Comparison of ENCODE assay signal across 33 cellular contexts in genomic region chr16:71188956-71189712, GRCh38. TPM values are rescaled to one million over a fixed set of nuclear protein-coding genes. Genes with fewer than 3 reads are reported as not detected.
"Had no signal": no experiment of that assay in that cellular context is flagged by ENCODE, and none has a peak within 500 bp of the region (broad histone marks: within the 10 kb centered on the region; RNA-seq: fewer than 3 reads in every experiment).

No MANE protein-coding gene starts in this region.

- H3K4me1 Mint-ChIP-seq: activated CD4-positive, alpha-beta memory T cell treated with anti-CD3 and anti-CD28 coated beads, Interleukin-2, amount 10 ng/mL, durations not matched to agents 7 days and 5 days; activated CD4-positive, alpha-beta T cell treated with anti-CD3 and anti-CD28 coated beads, Interleukin-2, amount 10 ng/mL, durations not matched to agents 7 days and 5 days; activated naive CD4-positive, alpha-beta T cell treated with anti-CD3 and anti-CD28 coated beads, Interleukin-2, amount 10 ng/mL, durations not matched to agents 7 days and 5 days; activated naive CD8-positive, alpha-beta T cell treated with anti-CD3 and anti-CD28 coated beads, Interleukin-2, amount 10 ng/mL, durations not matched to agents 7 days and 5 days; T-helper 17 cell had no signal

- H3K4me3 ChIP-seq: ascending aorta, breast epithelium, cardiac muscle cell, colonic mucosa, gastrocnemius medialis, heart left ventricle had no signal

- H3K27ac Mint-ChIP-seq: activated CD4-positive, alpha-beta memory T cell treated with anti-CD3 and anti-CD28 coated beads, Interleukin-2, amount 10 ng/mL, durations not matched to agents 7 days and 5 days; activated CD4-positive, alpha-beta T cell treated with anti-CD3 and anti-CD28 coated beads, Interleukin-2, amount 10 ng/mL, durations not matched to agents 7 days and 5 days; activated naive CD4-positive, alpha-beta T cell treated with anti-CD3 and anti-CD28 coated beads, Interleukin-2, amount 10 ng/mL, durations not matched to agents 7 days and 5 days; activated naive CD4-positive, alpha-beta T cell treated with anti-CD3 and anti-CD28 coated beads, Interleukin-2, amount 50 U/mL, for 72 hours; activated naive CD8-positive, alpha-beta T cell treated with anti-CD3 and anti-CD28 coated beads, Interleukin-2, amount 10 ng/mL, durations not matched to agents 7 days and 5 days; activated T-cell treated with anti-CD3 and anti-CD28 coated beads, Interleukin-2, amount 50 U/mL, for 24 hours; activated T-cell treated with anti-CD3 and anti-CD28 coated beads, Interleukin-2, amount 50 U/mL, for 72 hours; brain; T-helper 17 cell; T-helper 2 cell treated with Interferon-gamma antibody and Interleukin-4, amounts not matched to agents 5 μg/mL and 100 μg/mL, for 36 hours had no signal

- H3K36me3 ChIP-seq: ascending aorta, breast epithelium, cardiac muscle cell, colonic mucosa, gastrocnemius medialis, heart left ventricle had no signal

- H3K4me3 Mint-ChIP-seq: activated CD4-positive, alpha-beta memory T cell treated with anti-CD3 and anti-CD28 coated beads, Interleukin-2, amount 10 ng/mL, durations not matched to agents 7 days and 5 days; activated CD4-positive, alpha-beta T cell treated with anti-CD3 and anti-CD28 coated beads, Interleukin-2, amount 10 ng/mL, durations not matched to agents 7 days and 5 days; activated naive CD4-positive, alpha-beta T cell treated with anti-CD3 and anti-CD28 coated beads, Interleukin-2, amount 10 ng/mL, durations not matched to agents 7 days and 5 days; activated naive CD8-positive, alpha-beta T cell treated with anti-CD3 and anti-CD28 coated beads, Interleukin-2, amount 10 ng/mL, durations not matched to agents 7 days and 5 days; activated T-cell treated with anti-CD3 and anti-CD28 coated beads, Interleukin-2, amount 50 U/mL, for 24 hours; activated T-cell treated with anti-CD3 and anti-CD28 coated beads, Interleukin-2, amount 50 U/mL, for 72 hours; brain; T-helper 17 cell; T-helper 2 cell treated with Interferon-gamma antibody and Interleukin-4, amounts not matched to agents 5 μg/mL and 100 μg/mL, for 36 hours had no signal

- H3K4me1 ChIP-seq: ascending aorta, breast epithelium, colonic mucosa, gastrocnemius medialis, heart left ventricle had no signal

- DNase-seq: activated CD4-positive, alpha-beta memory T cell treated with anti-CD3 and anti-CD28 coated beads, Interleukin-2, amount 10 ng/mL, durations not matched to agents 7 days and 5 days; activated CD4-positive, alpha-beta T cell treated with anti-CD3 and anti-CD28 coated beads for 1 hour; activated CD4-positive, alpha-beta T cell treated with anti-CD3 and anti-CD28 coated beads for 4 hours; activated CD4-positive, alpha-beta T cell treated with anti-CD3 and anti-CD28 coated beads, Interleukin-2, amount 10 ng/mL, durations not matched to agents 7 days and 5 days; activated CD4-positive, alpha-beta T cell treated with anti-CD3 and anti-CD28 coated beads, Interleukin-2, amount 50 U/mL, for 4 hours; activated CD8-positive, alpha-beta memory T cell treated with anti-CD3 and anti-CD28 coated beads, Interleukin-2, amount 50 U/mL, for 48 hours; activated gamma-delta T cell; activated naive CD4-positive, alpha-beta T cell; activated naive CD4-positive, alpha-beta T cell treated with anti-CD3 and anti-CD28 coated beads, Interleukin-2, amount 10 ng/mL, durations not matched to agents 7 days and 5 days; activated naive CD8-positive, alpha-beta T cell treated with anti-CD3 and anti-CD28 coated beads, Interleukin-2, amount 10 ng/mL, durations not matched to agents 7 days and 5 days; activated T-cell treated with anti-CD3 and anti-CD28 coated beads for 4 hours; activated T-cell treated with anti-CD3 and anti-CD28 coated beads, Interleukin-2, amount 50 U/mL, for 24 hours; activated T-cell treated with anti-CD3 and anti-CD28 coated beads, Interleukin-2, amount 50 U/mL, for 72 hours; central memory CD4-positive, alpha-beta T cell; cerebellar nuclear complex; colonic mucosa; effector CD8-positive, alpha-beta T cell; foreskin fibroblast; gastrocnemius medialis; glutamatergic neuron; heart left ventricle; T-helper 17 cell; T1000 had no signal

- H3K27me3 Mint-ChIP-seq: activated naive CD4-positive, alpha-beta T cell treated with anti-CD3 and anti-CD28 coated beads, Interleukin-2, amount 10 ng/mL, durations not matched to agents 7 days and 5 days had no signal

- H3K9me3 ChIP-seq: ascending aorta, breast epithelium, colonic mucosa, gastrocnemius medialis, heart left ventricle had no signal

- FAIRE-seq: endometrium, endothelial cell of umbilical vein had no signal

- ATAC-seq: activated naive CD4-positive, alpha-beta T cell treated with anti-CD3 and anti-CD28 coated beads, Interleukin-2, amount 50 U/mL, for 72 hours; activated T-cell treated with anti-CD3 and anti-CD28 coated beads, Interleukin-2, amount 50 U/mL, for 72 hours; gastrocnemius medialis; heart left ventricle; T-helper 17 cell had no signal

- H3K27me3 ChIP-seq: ascending aorta, breast epithelium, cardiac muscle cell, colonic mucosa, gastrocnemius medialis had no signal

- H3K27ac ChIP-seq: ascending aorta, breast epithelium, cardiac muscle cell, colonic mucosa, epithelial cell of prostate, gastrocnemius medialis, heart left ventricle had no signal

- H3K9me3 Mint-ChIP-seq: activated CD4-positive, alpha-beta memory T cell treated with anti-CD3 and anti-CD28 coated beads, Interleukin-2, amount 10 ng/mL, durations not matched to agents 7 days and 5 days; activated CD4-positive, alpha-beta T cell treated with anti-CD3 and anti-CD28 coated beads, Interleukin-2, amount 10 ng/mL, durations not matched to agents 7 days and 5 days; activated naive CD4-positive, alpha-beta T cell treated with anti-CD3 and anti-CD28 coated beads, Interleukin-2, amount 10 ng/mL, durations not matched to agents 7 days and 5 days; activated naive CD4-positive, alpha-beta T cell treated with anti-CD3 and anti-CD28 coated beads, Interleukin-2, amount 50 U/mL, for 72 hours; activated naive CD8-positive, alpha-beta T cell treated with anti-CD3 and anti-CD28 coated beads, Interleukin-2, amount 10 ng/mL, durations not matched to agents 7 days and 5 days; activated T-cell treated with anti-CD3 and anti-CD28 coated beads, Interleukin-2, amount 50 U/mL, for 24 hours; activated T-cell treated with anti-CD3 and anti-CD28 coated beads, Interleukin-2, amount 50 U/mL, for 72 hours; T-helper 2 cell treated with Interferon-gamma antibody and Interleukin-4, amounts not matched to agents 5 μg/mL and 100 μg/mL, for 36 hours had no signal

- H3K36me3 Mint-ChIP-seq: activated naive CD4-positive, alpha-beta T cell treated with anti-CD3 and anti-CD28 coated beads, Interleukin-2, amount 10 ng/mL, durations not matched to agents 7 days and 5 days; activated naive CD4-positive, alpha-beta T cell treated with anti-CD3 and anti-CD28 coated beads, Interleukin-2, amount 50 U/mL, for 72 hours; activated naive CD8-positive, alpha-beta T cell treated with anti-CD3 and anti-CD28 coated beads, Interleukin-2, amount 10 ng/mL, durations not matched to agents 7 days and 5 days had no signal

RNA-seq across cellular contexts. Expression of gene HYDIN, which starts 41.4 kb away (rescaled TPM):
- total RNA-seq: activated CD4-positive, alpha-beta memory T cell treated with anti-CD3 and anti-CD28 coated beads, Interleukin-2, amount 10 ng/mL, durations not matched to agents 7 days and 5 days; activated CD4-positive, alpha-beta T cell treated with anti-CD3 and anti-CD28 coated beads, Interleukin-2, amount 10 ng/mL, durations not matched to agents 7 days and 5 days; activated naive CD8-positive, alpha-beta T cell treated with anti-CD3 and anti-CD28 coated beads, Interleukin-2, amount 10 ng/mL, durations not matched to agents 7 days and 5 days; dermis microvascular lymphatic vessel endothelial cell; endothelial cell of umbilical vein; T-helper 17 cell had no signal
- polyA plus RNA-seq: endothelial cell of umbilical vein had no signal
